In genomic region chr3:12507871-12508281, GRCh38 we compare ENCODE assay signal across 11 cellular contexts. TPM values are rescaled to one million over a fixed set of nuclear protein-coding genes. Genes with fewer than 3 reads are reported as not detected.
DNase-seq lines count a peak whose midpoint lies in the region; ATAC-seq and TF ChIP-seq lines count a peak whose summit lies in the region.
"Had no signal": no experiment of that assay in that cellular context is flagged by ENCODE, and none has a peak within 500 bp of the region (broad histone marks: within the 10 kb centered on the region; RNA-seq: fewer than 3 reads in every experiment).

No MANE protein-coding gene starts in this region.

- ATAC-seq in PC-3, result peak; percentile 76
- ATAC-seq in activated CD8-positive, alpha-beta T cell treated with anti-CD3 and anti-CD28 coated beads, Interleukin-2, amount 10 ng/mL, durations not matched to agents 7 days and 5 days, result no peak

- H3K79me2 ChIP-seq in PC-3 (ENCODE audit: low read length), result peaks cover 4% of the 10 kb centered on the region; the same call in 1 of the 2 replicates

- H3K4me2 ChIP-seq in PC-3 (ENCODE audit: low read length), result peak overlapping the region; percentile 66

- intact Hi-C loops in PC-3 (cut with micrococcal nuclease), result no loop called here
- intact Hi-C loops in colonic mucosa (cut with DNase I), result no loop called here

- H3K27ac Mint-ChIP-seq in activated CD8-positive, alpha-beta T cell treated with anti-CD3 and anti-CD28 coated beads, Interleukin-2, amount 10 ng/mL, durations not matched to agents 7 days and 5 days, result no peak overlapping the region

- H2AFZ ChIP-seq in PC-3 (ENCODE audit: low read length), result no peak overlapping the region

- no peaks in the 10 kb centered on the region for H3K4me1 Mint-ChIP-seq in activated CD8-positive, alpha-beta T cell treated with anti-CD3 and anti-CD28 coated beads, Interleukin-2, amount 10 ng/mL, durations not matched to agents 7 days and 5 days (ENCODE audit: low read depth)

- H3K36me3 Mint-ChIP-seq in activated CD8-positive, alpha-beta T cell treated with anti-CD3 and anti-CD28 coated beads, Interleukin-2, amount 10 ng/mL, durations not matched to agents 7 days and 5 days (ENCODE audit: low read depth), result peaks cover 13% of the 10 kb centered on the region

- BruUV-seq in PC-3 (replicated peaks; lab: Mats Ljungman, UMichigan), result no TSS peak

- H3K9me3 ChIP-seq in AG04450 (ENCODE audit: control insufficient read depth, insufficient read depth, low read length) (no peaks in the 10 kb centered on the region), PC-3 (ENCODE audit: low read length) (no peaks in the 10 kb centered on the region), colonic mucosa (no peaks in the 10 kb centered on the region)
- H3K9me3 ChIP-seq: Peyer's patch had no signal

- H3K9me3 Mint-ChIP-seq in activated CD8-positive, alpha-beta T cell treated with anti-CD3 and anti-CD28 coated beads, Interleukin-2, amount 10 ng/mL, durations not matched to agents 7 days and 5 days (ENCODE audit: insufficient read depth), result no peaks in the 10 kb centered on the region

- POLR2A ChIA-PET in AG04450 (lab: Yijun Ruan, JAX) (interaction anchor here (0.5 to 1.8 kb wide), 10 partner anchors 23 to 373 kb away, joined by 3 to 17 read pairs (median 4); partner anchors contain the start of genes MKRN2, RAF1 and TSEN2), PC-3 (lab: Charles Lee; ENCODE audit: unreplicated experiment) (interaction anchor here (0.9 kb wide), 1 partner anchor 156 kb away, joined by 3 read pairs; the partner anchor contains the start of gene RAF1)
- POLR2A ChIA-PET in activated CD8-positive, alpha-beta T cell treated with anti-CD3 and anti-CD28 coated beads, Interleukin-2, amount 10 ng/mL, durations not matched to agents 7 days and 5 days (lab: Charles Lee), result interaction anchor here (0.6 to 1.6 kb wide), 4 partner anchors 22 to 156 kb away, joined by 3 to 4 read pairs (median 3); partner anchors contain the start of gene TSEN2

- H3K4me3 ChIP-seq in AG04450 (ENCODE audit: low read depth, low read length), result peak overlapping the region; percentile 45
- H3K4me3 ChIP-seq in PC-3 (ENCODE audit: low read length), result peak overlapping the region; percentile 38
- no peak overlapping the region for H3K4me3 ChIP-seq in colonic mucosa
- H3K4me3 ChIP-seq: Peyer's patch had no signal

- H3K27me3 Mint-ChIP-seq in activated CD8-positive, alpha-beta T cell treated with anti-CD3 and anti-CD28 coated beads, Interleukin-2, amount 10 ng/mL, durations not matched to agents 7 days and 5 days (ENCODE audit: low read depth), result no peaks in the 10 kb centered on the region

- no peak overlapping the region for H3K4me3 Mint-ChIP-seq in activated CD8-positive, alpha-beta T cell treated with anti-CD3 and anti-CD28 coated beads, Interleukin-2, amount 10 ng/mL, durations not matched to agents 7 days and 5 days

- H3K27me3 ChIP-seq in AG04450 (ENCODE audit: control insufficient read depth, insufficient read depth, low read length), result no peaks in the 10 kb centered on the region
- no peaks in the 10 kb centered on the region for H3K27me3 ChIP-seq in PC-3 (ENCODE audit: low read length)
- H3K27me3 ChIP-seq in colonic mucosa, result no peaks in the 10 kb centered on the region
- H3K27me3 ChIP-seq: Peyer's patch had no signal

- no peaks in the 10 kb centered on the region for H3K9me2 ChIP-seq in PC-3 (replicated peaks; ENCODE audit: low read length)

- peaks cover 20% of the 10 kb centered on the region for H3K4me1 ChIP-seq in PC-3 (ENCODE audit: insufficient read depth, low read length)
- no peaks in the 10 kb centered on the region for H3K4me1 ChIP-seq in colonic mucosa
- H3K4me1 ChIP-seq: Peyer's patch had no signal

- H3K27ac ChIP-seq in AG04450 (ENCODE audit: low read depth, low read length) (peak overlapping the region; percentile 94), PC-3 (ENCODE audit: low read length) (peak overlapping the region; percentile 63), epithelial cell of prostate (peak overlapping the region; percentile 34), colonic mucosa (no peak overlapping the region)
- H3K27ac ChIP-seq: C4-2B, Peyer's patch had no signal

- no peak overlapping the region for H3K9ac ChIP-seq in PC-3 (ENCODE audit: low read length)
- H3K9ac ChIP-seq in colonic mucosa (ENCODE audit: low read depth in 2 of 2, low read length in 2 of 2), result no peak overlapping the region

- H3F3A ChIP-seq in PC-3 (ENCODE audit: low read length, unreplicated experiment), result peaks cover 15% of the 10 kb centered on the region

- DNase-seq in AG04450 (ENCODE audit: low read depth, low spot score) (peak; percentile 27), PC-3 (peak; percentile 80), epithelial cell of prostate (ENCODE audit: low read depth, low spot score) (no peak), myocyte (ENCODE audit: low read depth) (peak; percentile 97), colonic mucosa (no peak), DMS153 (lab: John Stamatoyannopoulos, UW) (no peak), NOMO-1 treated with DMSO at 0.1 percent for 48 hours (lab: John Stamatoyannopoulos, UW; ENCODE audit: unreplicated experiment) (no peak)
- no peak for DNase-seq in activated CD8-positive, alpha-beta T cell treated with anti-CD3 and anti-CD28 coated beads, Interleukin-2, amount 10 ng/mL, durations not matched to agents 7 days and 5 days
- DNase-seq: activated CD8-positive, alpha-beta memory T cell treated with anti-CD3 and anti-CD28 coated beads for 24 hours; Peyer's patch had no signal

- CTCF ChIA-PET in AG04450 (lab: Charles Lee) (interaction anchor here (0.5 to 1.9 kb wide), 8 partner anchors 13 to 373 kb away, joined by 3 to 10 read pairs (median 4); partner anchors contain the start of gene TSEN2), PC-3 (lab: Charles Lee) (interaction anchor here (0.6 to 1.1 kb wide), 4 partner anchors 12 to 372 kb away, joined by 3 to 6 read pairs (median 3); no protein-coding TSS in a partner anchor)
- CTCF ChIA-PET in activated CD8-positive, alpha-beta T cell treated with anti-CD3 and anti-CD28 coated beads, Interleukin-2, amount 10 ng/mL, durations not matched to agents 7 days and 5 days (lab: Charles Lee), result interaction anchor here (1.5 kb wide), 1 partner anchor 23 kb away, joined by 4 read pairs; the partner anchor contains the start of gene TSEN2

- TF ChIP-seq CTCF in AG04450 (IDR thresholded peaks at IDR 0.05; ENCODE audit: low read depth, low read length) (no peak), PC-3 (conservative IDR thresholded peaks at IDR 0.05; ENCODE audit: low read depth, low read length) (no peak), colonic mucosa (IDR thresholded peaks at IDR 0.05) (no peak)

- no peaks in the 10 kb centered on the region for H4K20me1 ChIP-seq in PC-3 (ENCODE audit: low read length)

- peaks cover 53% of the 10 kb centered on the region for H3K36me3 ChIP-seq in PC-3 (ENCODE audit: low read depth, low read length)
- H3K36me3 ChIP-seq in colonic mucosa, result no peaks in the 10 kb centered on the region

RNA-seq across cellular contexts. Expression of gene TSEN2, which starts 23.6 kb away (rescaled TPM):
- 8.9 and 11.0 TPM in 2 replicates for polyA plus RNA-seq in AG04450 (2011; rRNA removed)
- polyA minus RNA-seq in AG04450 (2011; rRNA and poly(A)+ RNA removed), result 13.8 and 17.2 TPM in 2 replicates
- total RNA-seq in PC-3 (2014; rRNA removed) (40.2 and 51.0 TPM in 2 replicates), myocyte (14.1 and 25.3 TPM in 2 replicates), colonic mucosa (10 to 100 TPM; 13.7 to 21.1 TPM)
- 12.2 TPM for polyA plus RNA-seq in myocyte (2012)
- 10 to 100 TPM in 1 of 2 experiments, 1 to 10 TPM in 1; 9.4 to 10.7 TPM for total RNA-seq in activated CD8-positive, alpha-beta T cell treated with anti-CD3 and anti-CD28 coated beads, Interleukin-2, amount 10 ng/mL, durations not matched to agents 7 days and 5 days

RNA-seq across cellular contexts. Expression of gene MKRN2OS, which starts 37.4 kb away (rescaled TPM):
- not detected in 2 replicates for polyA plus RNA-seq in AG04450 (2011; rRNA removed)
- polyA minus RNA-seq in AG04450 (2011; rRNA and poly(A)+ RNA removed), result not detected in 2 replicates
- total RNA-seq in PC-3 (2014; rRNA removed) (6.6 and 7.9 TPM in 2 replicates), myocyte (not detected in 2 replicates), colonic mucosa (1 to 10 TPM; 6.1 to 6.5 TPM)
- 0.23 TPM for polyA plus RNA-seq in myocyte (2012)
- not detected for total RNA-seq in activated CD8-positive, alpha-beta T cell treated with anti-CD3 and anti-CD28 coated beads, Interleukin-2, amount 10 ng/mL, durations not matched to agents 7 days and 5 days

RNA-seq across cellular contexts. Expression of gene MKRN2, which starts 49.0 kb away (rescaled TPM):
- polyA plus RNA-seq in AG04450 (2011; rRNA removed), result 59.7 and 62.3 TPM in 2 replicates
- 51.4 and 57.4 TPM in 2 replicates for polyA minus RNA-seq in AG04450 (2011; rRNA and poly(A)+ RNA removed)
- total RNA-seq in PC-3 (2014; rRNA removed), result 41.6 and 45.8 TPM in 2 replicates
- 38.0 and 47.9 TPM in 2 replicates for total RNA-seq in myocyte
- polyA plus RNA-seq in myocyte (2012), result 31.5 TPM
- total RNA-seq in colonic mucosa, result 10 to 100 TPM; 20.9 to 21.2 TPM
- total RNA-seq in activated CD8-positive, alpha-beta T cell treated with anti-CD3 and anti-CD28 coated beads, Interleukin-2, amount 10 ng/mL, durations not matched to agents 7 days and 5 days, result 10 to 100 TPM; 21.0 to 22.5 TPM

Comparison
In these comparisons a context has a peak if more than half of its experiments do, and no peak if none do; other contexts are left out.
1. DNase-seq: peak in AG04450 (single experiment), PC-3 (single experiment) and myocyte (single experiment); none in epithelial cell of prostate (single experiment), colonic mucosa (single experiment), DMS153 (single experiment), NOMO-1 treated with DMSO at 0.1 percent for 48 hours (single experiment) and activated CD8-positive, alpha-beta T cell treated with anti-CD3 and anti-CD28 coated beads, Interleukin-2, amount 10 ng/mL, durations not matched to agents 7 days and 5 days (single experiment).